In genomic region chr1:21509351-21510112, GRCh38 we compare ENCODE assay signal across 8 cellular contexts. TPM values are rescaled to one million over a fixed set of nuclear protein-coding genes. Genes with fewer than 3 reads are reported as not detected.
DNase-seq lines count a peak whose midpoint lies in the region; ATAC-seq and TF ChIP-seq lines count a peak whose summit lies in the region.

TSS of gene ALPL (plus strand) at chr1:21509423. CDS start at chr1:21554082, 44,659 bp downstream.

- H3K36me3 Mint-ChIP-seq in activated naive CD4-positive, alpha-beta T cell treated with anti-CD3 and anti-CD28 coated beads, Interleukin-2, amount 50 U/mL, for 24 hours: no peaks in the 10 kb centered on the region
- no peaks in the 10 kb centered on the region for H3K36me3 Mint-ChIP-seq in activated naive CD4-positive, alpha-beta T cell treated with anti-CD3 and anti-CD28 coated beads, Interleukin-2, amount 10 ng/mL, durations not matched to agents 7 days and 5 days
- peaks cover 3% of the 10 kb centered on the region for H3K36me3 Mint-ChIP-seq in effector memory CD8-positive, alpha-beta T cell (ENCODE audit: insufficient read depth)

- peak within 1 kb of the TSS; percentile 79 for H3K4me3 Mint-ChIP-seq in activated naive CD4-positive, alpha-beta T cell treated with anti-CD3 and anti-CD28 coated beads, Interleukin-2, amount 50 U/mL, for 24 hours
- H3K4me3 Mint-ChIP-seq in activated naive CD4-positive, alpha-beta T cell treated with anti-CD3 and anti-CD28 coated beads, Interleukin-2, amount 10 ng/mL, durations not matched to agents 7 days and 5 days: no peak within 1 kb of the TSS
- peak within 1 kb of the TSS; percentile 64 for H3K4me3 Mint-ChIP-seq in effector memory CD8-positive, alpha-beta T cell

- peaks cover 33% of the 10 kb centered on the region for H3K27me3 Mint-ChIP-seq in activated naive CD4-positive, alpha-beta T cell treated with anti-CD3 and anti-CD28 coated beads, Interleukin-2, amount 50 U/mL, for 24 hours
- peaks cover 77% of the 10 kb centered on the region for H3K27me3 Mint-ChIP-seq in activated naive CD4-positive, alpha-beta T cell treated with anti-CD3 and anti-CD28 coated beads, Interleukin-2, amount 10 ng/mL, durations not matched to agents 7 days and 5 days
- H3K27me3 Mint-ChIP-seq in effector memory CD8-positive, alpha-beta T cell: peaks cover 40 to 73% of the 10 kb centered on the region in 2 donors

- TF ChIP-seq CTCF in upper lobe of right lung (IDR thresholded peaks at IDR 0.05): no peak

- peak within 1 kb of the TSS; percentile 47 for H3K4me3 ChIP-seq in upper lobe of right lung

- H3K27ac Mint-ChIP-seq in activated naive CD4-positive, alpha-beta T cell treated with anti-CD3 and anti-CD28 coated beads, Interleukin-2, amount 50 U/mL, for 24 hours: peak within 1 kb of the TSS; percentile 1
- H3K27ac Mint-ChIP-seq in activated naive CD4-positive, alpha-beta T cell treated with anti-CD3 and anti-CD28 coated beads, Interleukin-2, amount 10 ng/mL, durations not matched to agents 7 days and 5 days: no peak within 1 kb of the TSS
- peak within 1 kb of the TSS in 1 of 2 donors; percentile 1 for H3K27ac Mint-ChIP-seq in effector memory CD8-positive, alpha-beta T cell

- DNase-seq in activated naive CD4-positive, alpha-beta T cell treated with anti-CD3 and anti-CD28 coated beads, Interleukin-2, amount 10 ng/mL, durations not matched to agents 7 days and 5 days: no peak
- DNase-seq in effector memory CD8-positive, alpha-beta T cell: no peak
- DNase-seq in mesenteric fat pad (ENCODE audit: low spot score): no peak
- DNase-seq in upper lobe of right lung: peak; percentile 69
- no peak for DNase-seq in AML-193 (lab: John Stamatoyannopoulos, UW)
- no peak for DNase-seq in NCI-H524 (lab: John Stamatoyannopoulos, UW)

- H3K27me3 ChIP-seq in upper lobe of right lung: peaks cover 19% of the 10 kb centered on the region

- intact Hi-C loops in upper lobe of right lung (cut with DNase I): loop anchor here (10.0 kb wide), 1 partner anchor 65 kb away; no protein-coding TSS in a partner anchor

- no peaks in the 10 kb centered on the region for H3K9me3 Mint-ChIP-seq in activated naive CD4-positive, alpha-beta T cell treated with anti-CD3 and anti-CD28 coated beads, Interleukin-2, amount 50 U/mL, for 24 hours
- H3K9me3 Mint-ChIP-seq in activated naive CD4-positive, alpha-beta T cell treated with anti-CD3 and anti-CD28 coated beads, Interleukin-2, amount 10 ng/mL, durations not matched to agents 7 days and 5 days: no peaks in the 10 kb centered on the region
- no peaks in the 10 kb centered on the region for H3K9me3 Mint-ChIP-seq in effector memory CD8-positive, alpha-beta T cell

- peaks cover 11% of the 10 kb centered on the region for H3K4me1 Mint-ChIP-seq in activated naive CD4-positive, alpha-beta T cell treated with anti-CD3 and anti-CD28 coated beads, Interleukin-2, amount 50 U/mL, for 24 hours
- H3K4me1 Mint-ChIP-seq in activated naive CD4-positive, alpha-beta T cell treated with anti-CD3 and anti-CD28 coated beads, Interleukin-2, amount 10 ng/mL, durations not matched to agents 7 days and 5 days: peaks cover 4% of the 10 kb centered on the region
- H3K4me1 Mint-ChIP-seq in effector memory CD8-positive, alpha-beta T cell (ENCODE audit: low read depth in 2 of 2): peaks cover 5 to 10% of the 10 kb centered on the region in 2 donors

- H3K9me3 ChIP-seq in upper lobe of right lung: no peaks in the 10 kb centered on the region

- CTCF ChIA-PET in activated naive CD4-positive, alpha-beta T cell treated with anti-CD3 and anti-CD28 coated beads, Interleukin-2, amount 10 ng/mL, durations not matched to agents 7 days and 5 days (lab: Charles Lee): interaction anchor here (1.9 kb wide), 1 partner anchor 9 kb away, joined by 5 read pairs; no protein-coding TSS in a partner anchor

- peak within 1 kb of the TSS; percentile 68 for H3K27ac ChIP-seq in upper lobe of right lung

- peaks cover 16% of the 10 kb centered on the region for H3K4me1 ChIP-seq in upper lobe of right lung

- no peaks in the 10 kb centered on the region for H3K36me3 ChIP-seq in upper lobe of right lung

- no peak for ATAC-seq in effector memory CD8-positive, alpha-beta T cell (replicated peaks)
- ATAC-seq in upper lobe of right lung (peak; percentile 2), HG02884 (IDR thresholded peaks at IDR 0.05; ENCODE audit: unreplicated experiment) (no peak)

RNA-seq across cellular contexts. Expression of gene ALPL, which starts in this region (rescaled TPM):
- total RNA-seq in mesenteric fat pad (129 TPM), upper lobe of right lung (164 TPM)
